ENCODE assay signal across 27 cellular contexts in the genomic region with DNA sequence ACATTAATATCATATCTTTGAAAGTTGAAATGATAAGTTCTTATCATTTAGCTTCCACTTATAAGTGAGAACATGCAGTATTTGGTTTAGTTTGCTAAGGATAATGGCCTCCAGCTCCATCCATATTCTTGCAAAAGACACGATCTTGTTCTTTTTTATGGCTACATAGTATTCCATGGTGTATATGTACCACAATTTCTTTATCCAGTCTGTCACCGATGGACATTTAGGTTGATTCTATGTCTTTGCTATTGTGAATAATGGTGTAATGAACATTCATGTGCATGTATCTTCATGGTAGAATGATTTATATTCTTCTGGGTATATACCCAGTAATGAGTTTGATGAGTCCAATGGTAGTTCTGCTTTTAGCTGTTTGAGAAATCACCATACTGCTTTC.
"Had no signal": no experiment of that assay in that cellular context is flagged by ENCODE, and none has a peak within 500 bp of the region (broad histone marks: within the 10 kb centered on the region; RNA-seq: fewer than 3 reads in every experiment).

No MANE protein-coding gene starts in this region.

- H3K36me3 ChIP-seq: colonic mucosa, esophagus muscularis mucosa, esophagus squamous epithelium, gastrocnemius medialis, gastroesophageal sphincter, heart left ventricle, heart right ventricle had no signal

- DNase-seq: colonic mucosa; cortex of kidney; dermis blood vessel endothelial cell; dorsolateral prefrontal cortex; effector CD4-positive, alpha-beta T cell; effector CD8-positive, alpha-beta T cell; effector memory CD4-positive, alpha-beta T cell; effector memory CD8-positive, alpha-beta T cell; endodermal cell; erythroblast; esophagus squamous epithelium; foreskin fibroblast; foreskin keratinocyte; foreskin melanocyte; gastrocnemius medialis; glutamatergic neuron; head of caudate nucleus; heart left ventricle; heart right ventricle had no signal

- H3K4me1 ChIP-seq: colonic mucosa, esophagus muscularis mucosa, esophagus squamous epithelium, foreskin keratinocyte, gastrocnemius medialis, gastroesophageal sphincter, heart left ventricle, heart right ventricle had no signal

- H3K27ac ChIP-seq: colonic mucosa, coronary artery, dorsolateral prefrontal cortex, epithelial cell of prostate, esophagus muscularis mucosa, esophagus squamous epithelium, foreskin keratinocyte, gastrocnemius medialis, gastroesophageal sphincter, heart left ventricle, heart right ventricle had no signal

- H3K27me3 ChIP-seq: colonic mucosa, dorsolateral prefrontal cortex, esophagus muscularis mucosa, esophagus squamous epithelium, foreskin keratinocyte, gastrocnemius medialis, gastroesophageal sphincter, heart left ventricle, heart right ventricle had no signal

- FAIRE-seq: endometrium, endothelial cell of umbilical vein, frontal cortex had no signal

- ATAC-seq: effector memory CD8-positive, alpha-beta T cell; esophagus mucosa; foreskin keratinocyte; gastrocnemius medialis; gastroesophageal sphincter; heart left ventricle; heart right ventricle had no signal

- H3K9me3 ChIP-seq: colonic mucosa, esophagus muscularis mucosa, esophagus squamous epithelium had no signal

- H3K4me3 ChIP-seq: colonic mucosa, coronary artery, dorsolateral prefrontal cortex, esophagus muscularis mucosa, esophagus squamous epithelium, gastrocnemius medialis, gastroesophageal sphincter, heart left ventricle, heart right ventricle had no signal
